In the genomic region with DNA sequence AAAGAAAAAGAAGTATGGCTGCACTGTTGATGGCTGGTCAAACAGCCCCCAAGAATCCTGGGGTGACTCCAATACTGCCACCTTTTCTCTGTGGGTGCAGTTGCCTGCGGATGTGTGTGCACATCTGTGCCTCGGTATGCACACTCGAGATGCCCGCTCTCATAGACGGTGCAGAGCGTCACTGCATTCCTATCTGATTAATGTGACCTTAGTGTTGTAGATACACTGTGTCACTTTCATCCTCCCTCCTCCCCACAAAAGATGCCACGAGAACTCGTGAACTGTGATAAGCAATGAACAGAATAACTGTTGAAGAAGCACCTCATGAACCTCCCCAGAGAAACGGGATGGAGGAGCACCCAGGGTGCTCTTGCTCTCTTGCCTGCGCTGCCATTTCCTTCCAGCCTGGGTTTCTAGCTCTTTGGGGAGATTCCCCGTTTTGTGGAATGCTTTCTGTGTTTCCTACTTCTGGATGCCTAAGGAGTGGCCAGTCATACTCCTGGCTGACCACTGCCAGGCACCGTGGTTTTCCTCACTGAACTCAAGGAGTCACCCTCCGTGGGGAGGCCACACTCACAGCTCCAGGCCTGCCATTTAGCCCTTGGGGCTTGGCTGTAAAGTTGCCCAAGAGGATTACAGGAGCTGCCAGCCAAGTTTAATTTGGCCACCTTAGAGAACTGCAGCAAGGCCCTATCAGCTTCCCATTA, we compare ENCODE assay signal across 13 cellular contexts. TPM values are rescaled to one million over a fixed set of nuclear protein-coding genes. Genes with fewer than 3 reads are reported as not detected.
DNase-seq lines count a peak whose midpoint lies in the region; ATAC-seq and TF ChIP-seq lines count a peak whose summit lies in the region.
"Had no signal": no experiment of that assay in that cellular context is flagged by ENCODE, and none has a peak within 500 bp of the region (broad histone marks: within the 10 kb centered on the region; RNA-seq: fewer than 3 reads in every experiment).

No MANE protein-coding gene starts in this region.

- H2AK9ac ChIP-seq in IMR-90 (replicated peaks; ENCODE audit: low read depth, low read length, poor library complexity): no peak overlapping the region

- H3K27me3 ChIP-seq in IMR-90 (ENCODE audit: control insufficient read depth, insufficient read depth, low read length): no peaks in the 10 kb centered on the region
- H3K27me3 ChIP-seq: gastrocnemius medialis had no signal

- H3K4me3 Mint-ChIP-seq in nephron progenitor cell: no peak overlapping the region
- H3K4me3 Mint-ChIP-seq in natural killer cell treated with Interleukin-12 subunit alpha and Interleukin-12 subunit beta and Interleukin-15 and Interleukin-18, amount 100 ng/mL, for 72 hours: no peak overlapping the region
- H3K4me3 Mint-ChIP-seq: CD14-positive monocyte, nephron had no signal

- H3K27ac Mint-ChIP-seq in nephron progenitor cell: peak overlapping the region; percentile 3
- peak overlapping the region in 1 of 2 donors; percentile 34 for H3K27ac Mint-ChIP-seq in natural killer cell treated with Interleukin-12 subunit alpha and Interleukin-12 subunit beta and Interleukin-15 and Interleukin-18, amount 100 ng/mL, for 72 hours
- H3K27ac Mint-ChIP-seq: nephron had no signal

- 68% methylated on average over 3 of the region's 13 CpGs; no CpG with 5 or more reads in 1 of the 2 experiments for WGBS in IMR-90 (ENCODE audit: extremely low coverage in 2 of 2, insufficient read length in 1 of 2), 2 experiments

- H3K14ac ChIP-seq in IMR-90 (replicated peaks; ENCODE audit: low read depth, low read length): peak overlapping the region; percentile 51

- TF ChIP-seq POLR2A in IMR-90 (IDR thresholded peaks at IDR 0.05; ENCODE audit: low read depth, low read length): no peak

- intact Hi-C loops in IMR-90 (cut with micrococcal nuclease): no loop called here

- CTCF ChIA-PET in IMR-90 (lab: Yijun Ruan, JAX): interaction anchor here (0.6 kb wide), 1 partner anchor 1085 kb away, joined by 3 read pairs; no protein-coding TSS in a partner anchor

- peak overlapping the region; percentile 47 for H2BK20ac ChIP-seq in IMR-90 (ENCODE audit: low read depth, low read length)

- TF ChIP-seq CTCF in IMR-90 (conservative IDR thresholded peaks at IDR 0.05; ENCODE audit: low read depth, low read length): no peak
- TF ChIP-seq CTCF in nephron progenitor cell (IDR thresholded peaks at IDR 0.05): no peak

- H3K4me3 ChIP-seq in IMR-90 (ENCODE audit: insufficient read depth, low read depth, low read length): no peak overlapping the region
- H3K4me3 ChIP-seq: gastrocnemius medialis had no signal

- no peak overlapping the region for H3K27ac ChIP-seq in IMR-90 (ENCODE audit: insufficient read depth, low read length)
- H3K27ac ChIP-seq: gastrocnemius medialis had no signal

- H4K91ac ChIP-seq in IMR-90 (ENCODE audit: insufficient read depth, low read depth, low read length): no peak overlapping the region

- peak overlapping the region; percentile 16 for H2AFZ ChIP-seq in IMR-90 (replicated peaks; ENCODE audit: low read length, poor library complexity)

- H4K20me1 ChIP-seq in IMR-90 (ENCODE audit: insufficient read depth, low read length): no peaks in the 10 kb centered on the region

- peaks cover 66% of the 10 kb centered on the region for H3K4me1 Mint-ChIP-seq in nephron progenitor cell
- H3K4me1 Mint-ChIP-seq in natural killer cell treated with Interleukin-12 subunit alpha and Interleukin-12 subunit beta and Interleukin-15 and Interleukin-18, amount 100 ng/mL, for 72 hours (ENCODE audit: low read depth in 2 of 2): peaks cover 12 to 19% of the 10 kb centered on the region in 2 donors

- DNase-seq in AG20443 (ENCODE audit: low spot score) (peak; percentile 52), IMR-90 (peak; percentile 58), astrocyte of the hippocampus (ENCODE audit: low read depth, low spot score) (peak; percentile 78), nephron progenitor cell (no peak), DMS79 (lab: John Stamatoyannopoulos, UW) (no peak)
- DNase-seq in natural killer cell treated with Interleukin-12 subunit alpha and Interleukin-12 subunit beta and Interleukin-15 and Interleukin-18, amount 100 ng/mL, for 72 hours (ENCODE audit: low spot score): no peak
- DNase-seq: activated CD4-positive, alpha-beta T cell treated with anti-CD3 and anti-CD28 coated beads, Interleukin-2, amount 50 U/mL, for 1 hour; NCI-H69 had no signal

- no peak overlapping the region for H3K56ac ChIP-seq in IMR-90 (ENCODE audit: extremely low read depth, insufficient read depth, low read length)

- BruUV-seq in IMR-90 (replicated peaks; lab: Mats Ljungman, UMichigan): no TSS peak

- peaks cover 20% of the 10 kb centered on the region; the same call in 1 of the 2 replicates for H3K36me3 ChIP-seq in IMR-90 (ENCODE audit: control insufficient read depth, insufficient read depth, low read length)
- H3K36me3 ChIP-seq: gastrocnemius medialis had no signal

- H3K18ac ChIP-seq in IMR-90 (ENCODE audit: low read depth, low read length): no peak overlapping the region

- H3K4me2 ChIP-seq in IMR-90 (ENCODE audit: low read depth, low read length): no peak overlapping the region

- H4K8ac ChIP-seq in IMR-90 (ENCODE audit: low read depth in 2 of 2, low read length in 2 of 2): peak overlapping the region in 1 of 2 experiments; percentile 10; a peak in 1 of 4 replicates

- no peak overlapping the region for H3K4ac ChIP-seq in IMR-90 (ENCODE audit: low read depth, low read length)

- dilution Hi-C loops in IMR-90 (cut with HindIII; ENCODE audit: low sequenced_read_pairs, unreplicated experiment): no loop called here

- peaks cover 12% of the 10 kb centered on the region for H3K9me1 ChIP-seq in IMR-90 (ENCODE audit: insufficient read depth, low read length)

- H3K27me3 Mint-ChIP-seq in nephron progenitor cell (ENCODE audit: low read depth, poor library complexity): no peaks in the 10 kb centered on the region
- H3K27me3 Mint-ChIP-seq in natural killer cell treated with Interleukin-12 subunit alpha and Interleukin-12 subunit beta and Interleukin-15 and Interleukin-18, amount 100 ng/mL, for 72 hours: no peaks in the 10 kb centered on the region

- peaks cover 11% of the 10 kb centered on the region; the same call in 1 of the 2 replicates for H3K4me1 ChIP-seq in IMR-90 (ENCODE audit: control insufficient read depth, insufficient read depth, low read length)

- H3K9me3 Mint-ChIP-seq in nephron progenitor cell: no peaks in the 10 kb centered on the region
- no peaks in the 10 kb centered on the region for H3K9me3 Mint-ChIP-seq in natural killer cell treated with Interleukin-12 subunit alpha and Interleukin-12 subunit beta and Interleukin-15 and Interleukin-18, amount 100 ng/mL, for 72 hours
- H3K9me3 Mint-ChIP-seq: CD14-positive monocyte, nephron had no signal

- in situ Hi-C loops in IMR-90 (cut with MboI; ENCODE audit: low sequenced_read_pairs): no loop called here

- no peak overlapping the region for H2BK5ac ChIP-seq in IMR-90 (ENCODE audit: low read depth, low read length, poor library complexity, severe bottlenecking)

- no peak overlapping the region for H2AK5ac ChIP-seq in IMR-90 (ENCODE audit: low read depth, low read length)

- ATAC-seq in IMR-90 (ENCODE audit: low read depth) (peak; percentile 11; the same call in 1 of the 2 replicates), GM18909 (IDR thresholded peaks at IDR 0.05; ENCODE audit: poor library complexity, unreplicated experiment) (no peak), GM19455 (IDR thresholded peaks at IDR 0.05; ENCODE audit: unreplicated experiment) (no peak)
- ATAC-seq in natural killer cell treated with Interleukin-12 subunit alpha and Interleukin-12 subunit beta and Interleukin-15 and Interleukin-18, amount 100 ng/mL, for 72 hours: no peak

- POLR2A ChIA-PET in IMR-90 (lab: Charles Lee; ENCODE audit: unreplicated experiment): no interaction called here

- H3K9ac ChIP-seq in IMR-90 (ENCODE audit: low read depth, low read length): no peak overlapping the region

- no peak overlapping the region for H3K23ac ChIP-seq in IMR-90 (ENCODE audit: low read depth, low read length)

- no peaks in the 10 kb centered on the region for H3K79me1 ChIP-seq in IMR-90 (ENCODE audit: low read depth in 1 of 2, low read length in 2 of 2)

- H2BK120ac ChIP-seq in IMR-90 (ENCODE audit: low read depth, low read length): no peak overlapping the region

- no peaks in the 10 kb centered on the region for H3K9me3 ChIP-seq in IMR-90 (ENCODE audit: control insufficient read depth, insufficient read depth, low read length)
- H3K9me3 ChIP-seq: gastrocnemius medialis had no signal

- peaks cover 24% of the 10 kb centered on the region for H3K36me3 Mint-ChIP-seq in nephron progenitor cell (ENCODE audit: low read depth)
- peaks cover 5% of the 10 kb centered on the region for H3K36me3 Mint-ChIP-seq in natural killer cell treated with Interleukin-12 subunit alpha and Interleukin-12 subunit beta and Interleukin-15 and Interleukin-18, amount 100 ng/mL, for 72 hours

- H2BK15ac ChIP-seq in IMR-90 (ENCODE audit: low read depth, low read length): no peak overlapping the region

- no peak for TF ChIP-seq RAD21 in IMR-90 (IDR thresholded peaks at IDR 0.05; ENCODE audit: low read length)

- no peak overlapping the region; the same call in 1 of the 2 replicates for H4K5ac ChIP-seq in IMR-90 (ENCODE audit: low read depth, low read length)

TF ChIP-seq in IMR-90, 13 proteins besides CTCF, POLR2A, EP300 and RAD21:
- TF ChIP-seq CHD1 (IDR thresholded peaks at IDR 0.05; ENCODE audit: low read depth, low read length): no peak
- no peak for TF ChIP-seq NFE2L2 (IDR thresholded peaks at IDR 0.05; ENCODE audit: low read depth, low read length)
- TF ChIP-seq MAFK (IDR thresholded peaks at IDR 0.05; ENCODE audit: low read depth, low read length): no peak
- TF ChIP-seq RFX5 (IDR thresholded peaks at IDR 0.05; ENCODE audit: low read depth, low read length): no peak
- TF ChIP-seq MXI1 (IDR thresholded peaks at IDR 0.05; ENCODE audit: borderline replicate concordance, low read depth, low read length): no peak
- TF ChIP-seq SMC3 (IDR thresholded peaks at IDR 0.05; ENCODE audit: low read depth, low read length): no peak
- no peak for TF ChIP-seq FOS (IDR thresholded peaks at IDR 0.05; ENCODE audit: low read depth, low read length)

RNA-seq across cellular contexts. Expression of a gene that starts 32.0 kb away (rescaled TPM):
- 13.3 and 16.4 TPM in 2 replicates for total RNA-seq in IMR-90 (2012; rRNA removed)
- 16.0 and 16.5 TPM in 2 replicates for polyA plus RNA-seq in IMR-90 (2012; rRNA removed)
- 8.1 and 9.4 TPM in 2 replicates for polyA plus RNA-seq in IMR-90 (2012; cell fraction: cytosol; rRNA removed)
- polyA plus RNA-seq in IMR-90 (2012; cell fraction: nucleus; rRNA removed; ENCODE audit: low replicate concordance): 6.3 and 12.4 TPM in 2 replicates
- 10 to 100 TPM; 27.4 to 41.6 TPM for total RNA-seq in natural killer cell treated with Interleukin-12 subunit alpha and Interleukin-12 subunit beta and Interleukin-15 and Interleukin-18, amount 100 ng/mL, for 72 hours

Comparison
In these comparisons a context has a peak if more than half of its experiments do, and no peak if none do; other contexts are left out.
1. DNase-seq: peak in AG20443 (single experiment), IMR-90 (single experiment) and astrocyte of the hippocampus (single experiment); none in nephron progenitor cell (single experiment), natural killer cell treated with Interleukin-12 subunit alpha and Interleukin-12 subunit beta and Interleukin-15 and Interleukin-18, amount 100 ng/mL, for 72 hours (single experiment) and DMS79 (single experiment).